In the genomic region with DNA sequence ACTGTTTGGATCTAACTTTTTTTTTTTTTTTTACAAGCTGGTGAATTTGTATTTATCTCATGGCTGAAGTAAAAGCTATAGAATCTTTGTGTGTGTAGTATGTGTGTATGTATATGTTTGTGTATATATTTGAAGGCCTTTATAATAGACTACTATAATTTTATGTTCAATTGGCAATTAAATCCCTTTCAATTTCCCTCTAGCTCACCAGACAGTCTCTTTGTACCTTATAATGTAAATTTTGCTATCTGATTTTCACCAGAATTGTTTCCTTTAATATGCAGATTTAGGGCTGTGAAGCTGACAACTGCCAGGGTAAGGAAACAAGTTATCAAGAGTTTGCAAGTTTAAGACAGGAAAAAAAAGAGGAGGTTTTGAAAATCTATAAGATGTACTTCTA, we compare ENCODE assay signal across 23 cellular contexts. TPM values are rescaled to one million over a fixed set of nuclear protein-coding genes. Genes with fewer than 3 reads are reported as not detected.
A peak's percentile ranks its signal among the peaks of the same experiment; 100 is the strongest.
DNase-seq lines count a peak whose midpoint lies in the region; ATAC-seq and TF ChIP-seq lines count a peak whose summit lies in the region.
"Had no signal": no experiment of that assay in that cellular context is flagged by ENCODE, and none has a peak within 500 bp of the region (broad histone marks: within the 10 kb centered on the region; RNA-seq: fewer than 3 reads in every experiment).

No MANE protein-coding gene starts in this region.

- CTCF ChIA-PET in OCI-LY7 (lab: Charles Lee; ENCODE audit: unreplicated experiment): interaction anchor here (0.6 kb wide), 1 partner anchor 223 kb away, joined by 4 read pairs; no protein-coding TSS in a partner anchor

- TF ChIP-seq CTCF in GM23338 (conservative IDR thresholded peaks at IDR 0.05; ENCODE audit: low read depth in 2 of 2) (no peak), OCI-LY7 (conservative IDR thresholded peaks at IDR 0.05; ENCODE audit: low read length) (no peak), adrenal gland (IDR thresholded peaks at IDR 0.05) (no peak)

- H3K4me1 ChIP-seq in GM23338 (ENCODE audit: insufficient read depth) (peaks cover 34% of the 10 kb centered on the region), HUES6 (ENCODE audit: control insufficient read depth, insufficient read depth, low read length) (peaks cover 20% of the 10 kb centered on the region), OCI-LY7 (ENCODE audit: insufficient read depth, low read length, poor library complexity, severe bottlenecking) (peaks cover 16% of the 10 kb centered on the region), iPS-18a (ENCODE audit: control insufficient read depth, low read depth, low read length) (peaks cover 24% of the 10 kb centered on the region), adrenal gland (replicated peaks in 1 of 2) (no peaks in the 10 kb centered on the region)
- H3K4me1 ChIP-seq: Caco-2 had no signal

- POLR2A ChIA-PET in OCI-LY7 (lab: Charles Lee): interaction anchor here (1.2 kb wide), 1 partner anchor 33 kb away, joined by 3 read pairs; a partner anchor contains a TSS

- peak overlapping the region; percentile 56 for H3K4me2 ChIP-seq in GM23338
- H3K4me2 ChIP-seq in OCI-LY7 (ENCODE audit: low read length): 0 out of 2 replicates have a peak overlapping the region, but pooled peaks have one; percentile 47
- H3K4me2 ChIP-seq: BLaER1 had no signal

- H3K36me3 ChIP-seq in GM23338 (ENCODE audit: insufficient read depth) (no peaks in the 10 kb centered on the region), HUES6 (ENCODE audit: control insufficient read depth, insufficient read depth, low read length) (no peaks in the 10 kb centered on the region), OCI-LY7 (ENCODE audit: insufficient read depth, low read length) (no peaks in the 10 kb centered on the region), iPS-18a (ENCODE audit: control insufficient read depth, low read depth, low read length) (no peaks in the 10 kb centered on the region), adrenal gland (replicated peaks in 1 of 2) (no peaks in the 10 kb centered on the region)
- H3K36me3 ChIP-seq: BLaER1 had no signal

- H3F3A ChIP-seq in GM23338 (replicated peaks; ENCODE audit: low read depth): no peaks in the 10 kb centered on the region

- H3K4me3 Mint-ChIP-seq in GM23338: peak overlapping the region; percentile 27; the same call in 1 of the 3 replicates
- H3K4me3 Mint-ChIP-seq in activated naive CD8-positive, alpha-beta T cell treated with anti-CD3 and anti-CD28 coated beads for 36 hours: no peak overlapping the region
- H3K4me3 Mint-ChIP-seq: B cell; CD4-positive, CD25-positive, alpha-beta regulatory T cell; CD8-positive, alpha-beta T cell had no signal

- H3K4me3 ChIP-seq in GM23338: no peak overlapping the region
- H3K4me3 ChIP-seq in HUES6 (ENCODE audit: low read depth, low read length): no peak overlapping the region
- no peak overlapping the region for H3K4me3 ChIP-seq in OCI-LY7 (ENCODE audit: low read depth, low read length, poor library complexity, severe bottlenecking)
- peak overlapping the region; percentile 6 for H3K4me3 ChIP-seq in iPS-18a (ENCODE audit: low read length)
- H3K4me3 ChIP-seq in adrenal gland: no peak overlapping the region
- H3K4me3 ChIP-seq: BLaER1, GM12878 had no signal

- H4K20me1 ChIP-seq in GM23338 (replicated peaks; ENCODE audit: insufficient read depth) (no peaks in the 10 kb centered on the region), OCI-LY7 (ENCODE audit: insufficient read depth, low read length) (no peaks in the 10 kb centered on the region)
- H4K20me1 ChIP-seq: BLaER1 had no signal

- H3K9ac ChIP-seq in HUES6 (ENCODE audit: low read length) (no peak overlapping the region), iPS-18a (ENCODE audit: low read length) (no peak overlapping the region)
- H3K9ac ChIP-seq: BLaER1 had no signal

- H3K27me3 ChIP-seq in GM23338 (ENCODE audit: insufficient read depth) (no peaks in the 10 kb centered on the region), HUES6 (ENCODE audit: control insufficient read depth, insufficient read depth, low read length) (no peaks in the 10 kb centered on the region), iPS-18a (ENCODE audit: control insufficient read depth, insufficient read depth, low read length) (no peaks in the 10 kb centered on the region), adrenal gland (peaks cover 7% of the 10 kb centered on the region)
- H3K27me3 ChIP-seq: BLaER1 had no signal

- H3K4me1 Mint-ChIP-seq in GM23338: peaks cover 28% of the 10 kb centered on the region; the same call in 2 of the 3 replicates
- H3K4me1 Mint-ChIP-seq in activated naive CD8-positive, alpha-beta T cell treated with anti-CD3 and anti-CD28 coated beads for 36 hours: no peaks in the 10 kb centered on the region
- H3K4me1 Mint-ChIP-seq: CD4-positive, CD25-positive, alpha-beta regulatory T cell had no signal

- H3K9me3 Mint-ChIP-seq in GM23338: peaks cover 2% of the 10 kb centered on the region; the same call in 1 of the 3 replicates
- H3K9me3 Mint-ChIP-seq in activated naive CD8-positive, alpha-beta T cell treated with anti-CD3 and anti-CD28 coated beads for 36 hours: no peaks in the 10 kb centered on the region
- H3K9me3 Mint-ChIP-seq: CD8-positive, alpha-beta T cell had no signal

- H3K9me2 ChIP-seq in GM23338 (ENCODE audit: insufficient read depth) (0 out of 2 replicates have a peak, but pooled peaks cover under 1% of the 10 kb centered on the region), OCI-LY7 (ENCODE audit: insufficient read depth, low read length) (no peaks in the 10 kb centered on the region)

- DNase-seq in GM23338 (ENCODE audit: low spot score) (peak; percentile 9), OCI-LY7 (ENCODE audit: low spot score) (no peak), LoVo (ENCODE audit: low spot score) (no peak), adrenal gland (no peak)
- no peak for DNase-seq in activated naive CD8-positive, alpha-beta T cell treated with anti-CD3 and anti-CD28 coated beads for 36 hours
- DNase-seq: Caco-2; CD4-positive, CD25-positive, alpha-beta regulatory T cell; CD8-positive, alpha-beta T cell; DMS 273 treated with DMSO at 0.1 percent for 48 hours; DMS79; EL; GDM1; GOT3; HCEC 1CT had no signal

- H3K27ac Mint-ChIP-seq in GM23338: no peak overlapping the region
- H3K27ac Mint-ChIP-seq in activated naive CD8-positive, alpha-beta T cell treated with anti-CD3 and anti-CD28 coated beads for 36 hours: no peak overlapping the region
- H3K27ac Mint-ChIP-seq: B cell; CD4-positive, CD25-positive, alpha-beta regulatory T cell; CD8-positive, alpha-beta T cell had no signal

- H2AFZ ChIP-seq in GM23338: no peak overlapping the region
- peak overlapping the region; percentile 90; the same call in 1 of the 2 replicates for H2AFZ ChIP-seq in OCI-LY7 (ENCODE audit: low read length)

- intact Hi-C loops in OCI-LY7 (cut with micrococcal nuclease; ENCODE audit: unreplicated experiment) (no loop called here), adrenal gland (cut with DNase I) (no loop called here)

- H3K36me3 Mint-ChIP-seq in GM23338 (ENCODE audit: low read depth): no peaks in the 10 kb centered on the region; the same call in 2 of the 3 replicates
- H3K36me3 Mint-ChIP-seq in activated naive CD8-positive, alpha-beta T cell treated with anti-CD3 and anti-CD28 coated beads for 36 hours: no peaks in the 10 kb centered on the region
- H3K36me3 Mint-ChIP-seq: CD4-positive, CD25-positive, alpha-beta regulatory T cell; CD8-positive, alpha-beta T cell had no signal

- TF ChIP-seq POLR2A in adrenal gland (IDR thresholded peaks at IDR 0.05): no peak

- ATAC-seq in GM23338: no peak; the same call in 2 of the 3 replicates
- no peak for ATAC-seq in HG03025 (IDR thresholded peaks at IDR 0.05; ENCODE audit: low FRiP score, unreplicated experiment)
- ATAC-seq: CD8-positive, alpha-beta T cell had no signal

- H3K9me3 ChIP-seq in HUES6 (ENCODE audit: control insufficient read depth, insufficient read depth, low read depth, low read length) (peaks cover 27% of the 10 kb centered on the region), OCI-LY7 (ENCODE audit: low read length) (no peaks in the 10 kb centered on the region), iPS-18a (ENCODE audit: control insufficient read depth, low read depth, low read length) (peaks cover 8% of the 10 kb centered on the region), adrenal gland (replicated peaks in 1 of 3) (no peaks in the 10 kb centered on the region)
- H3K9me3 ChIP-seq: Caco-2 had no signal

- no TSS peak for BruUV-seq in OCI-LY7 (replicated peaks; lab: Mats Ljungman, UMichigan)

- H3K79me2 ChIP-seq in GM23338 (replicated peaks; ENCODE audit: insufficient read depth): no peaks in the 10 kb centered on the region
- H3K79me2 ChIP-seq in OCI-LY7 (ENCODE audit: insufficient read depth, low read depth, low read length): no peaks in the 10 kb centered on the region

- peaks cover 6% of the 10 kb centered on the region for H3K27me3 Mint-ChIP-seq in GM23338 (ENCODE audit: insufficient read depth, low read depth, poor library complexity)
- no peaks in the 10 kb centered on the region for H3K27me3 Mint-ChIP-seq in activated naive CD8-positive, alpha-beta T cell treated with anti-CD3 and anti-CD28 coated beads for 36 hours
- H3K27me3 Mint-ChIP-seq: B cell; CD4-positive, CD25-positive, alpha-beta regulatory T cell had no signal

- H3K27ac ChIP-seq in GM23338 (ENCODE audit: low read depth) (no peak overlapping the region), HUES6 (ENCODE audit: low read depth, low read length) (peak overlapping the region; percentile 68; the same call in 1 of the 2 replicates), OCI-LY7 (ENCODE audit: low read depth, low read length, poor library complexity, severe bottlenecking) (no peak overlapping the region), iPS-18a (ENCODE audit: low read length) (no peak overlapping the region), adrenal gland (no peak overlapping the region)
- H3K27ac ChIP-seq: 22Rv1, BLaER1, C4-2B had no signal

TF ChIP-seq in GM23338, 12 proteins besides CTCF, POLR2A, EP300 and RAD21:
- TF ChIP-seq CREB1 (CRISPR knock-in tag; IDR thresholded peaks at IDR 0.05; ENCODE audit: low read depth): no peak
- no peak for TF ChIP-seq STAT1 (IDR thresholded peaks at IDR 0.05; ENCODE audit: unreplicated experiment)

RNA-seq across cellular contexts. Expression of a gene that starts 33.1 kb away (rescaled TPM):
- 2.8 and 8.8 TPM in 2 replicates for total RNA-seq in GM23338 (2014; rRNA removed; shearing (Covaris generic))
- polyA plus RNA-seq in GM23338 (2016; fragmentation: Nextera tagmentation; extraction: Ambion mirVana) (3.4 and 5.6 TPM in 2 replicates), adrenal gland (1 to 10 TPM in 1 of 3 donors, under 1 TPM in 2; 0.71 to 2.0 (median 0.72) TPM)
- total RNA-seq in OCI-LY7 (2014; rRNA removed; shearing (Covaris generic)): 4.1 and 8.5 TPM in 2 replicates
- total RNA-seq in OCI-LY7 (2022) (5.9 and 6.4 TPM in 2 replicates), adrenal gland (10 to 100 TPM in 1 of 8 donors, 1 to 10 TPM in 7; 1.1 to 39.5 (median 2.6) TPM)
- 1 to 10 TPM; 5.0 to 6.1 TPM for total RNA-seq in activated naive CD8-positive, alpha-beta T cell treated with anti-CD3 and anti-CD28 coated beads for 36 hours
- polyA plus RNA-seq: AG04450 had no signal
